Comparison of ENCODE assay signal across 8 cellular contexts in the genomic region with DNA sequence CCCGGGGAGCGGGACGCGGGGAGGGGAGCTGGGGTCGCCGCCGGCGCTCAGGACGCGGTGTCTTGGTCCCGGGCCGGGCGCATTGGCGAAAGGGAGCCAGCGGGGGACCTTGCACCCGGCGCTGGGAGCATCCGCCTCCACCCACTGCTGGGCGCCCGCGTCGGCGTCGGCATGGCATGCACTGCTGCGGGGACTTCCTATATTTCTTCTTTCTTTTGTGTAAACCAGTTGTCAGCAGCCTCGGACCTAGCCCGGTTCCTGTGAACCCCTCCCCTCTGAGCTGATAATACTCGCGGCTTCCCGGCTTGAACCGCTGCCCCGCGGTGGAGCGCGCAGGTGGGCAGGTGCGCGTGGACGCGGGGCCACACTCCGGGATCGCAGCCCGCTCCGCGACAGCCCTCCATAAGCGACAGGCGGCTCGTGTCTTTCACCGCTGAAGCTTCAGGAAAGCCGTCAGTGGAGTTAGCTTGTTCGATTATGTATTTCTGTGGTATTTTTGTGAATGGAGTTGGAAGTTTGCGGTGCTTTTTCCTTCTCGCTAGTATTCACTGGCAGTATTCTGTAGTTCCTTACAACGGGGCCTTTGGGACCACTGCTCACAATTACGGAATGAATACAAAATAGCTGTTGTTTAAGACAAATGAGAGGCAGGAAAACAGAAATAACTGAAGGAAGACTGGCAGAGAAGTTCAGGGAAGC. TPM values are rescaled to one million over a fixed set of nuclear protein-coding genes. Genes with fewer than 3 reads are reported as not detected.
DNase-seq lines count a peak whose midpoint lies in the region; ATAC-seq and TF ChIP-seq lines count a peak whose summit lies in the region.

No MANE protein-coding gene starts in this region.

- no peaks in the 10 kb centered on the region for H3K36me3 ChIP-seq in liver (ENCODE audit: control insufficient read depth in 4 of 4, insufficient read depth in 3 of 4, low read depth in 1 of 4, low read length in 3 of 4)

- no peak for TF ChIP-seq RAD21 in liver (IDR thresholded peaks at IDR 0.05)

- DNase-seq in ELR (ENCODE audit: low read depth) (peak; percentile 57), Kasumi-1 (lab: John Stamatoyannopoulos, UW) (peak; percentile 13 to 31), UCSD-AML1 (lab: John Stamatoyannopoulos, UW; ENCODE audit: unreplicated experiment) (peak; percentile 55), cerebellar cortex (ENCODE audit: low spot score) (peak; percentile 28), iPS-NIHi11 (ENCODE audit: low spot score) (no peak)
- peak in 2 of 3 donors; percentile 5 to 17 for DNase-seq in stimulated activated CD4-positive, alpha-beta T cell treated with anti-CD3 and anti-CD28 coated beads, TNF-alpha, amount 100 ng/mL, for 48 hours (ENCODE audit: low read depth in 3 of 3)

- H3K4me3 ChIP-seq in liver (ENCODE audit: low read depth in 1 of 3, low read length in 3 of 3): peak overlapping the region; percentile 66 to 87 (median 72)

- under 1% methylated on average over 54 of the region's 54 CpGs for WGBS in liver

- no peaks in the 10 kb centered on the region for H3K27me3 ChIP-seq in liver (ENCODE audit: control insufficient read depth in 4 of 4, insufficient read depth in 4 of 4, low read length in 3 of 4)

- TF ChIP-seq CTCF in liver (IDR thresholded peaks at IDR 0.05; ENCODE audit: low read depth, low read length, missing input control): no peak

- peak overlapping the region; percentile 40 to 79 for H3K9ac ChIP-seq in liver (ENCODE audit: low read depth in 1 of 2, low read length in 2 of 2)

- peaks cover 3 to 47% (median 28%) of the 10 kb centered on the region in 4 donors for H3K4me1 ChIP-seq in liver (ENCODE audit: control insufficient read depth in 4 of 4, insufficient read depth in 4 of 4, low read length in 3 of 4)

- H3K27ac ChIP-seq in liver (ENCODE audit: low read depth in 1 of 2, low read length in 2 of 2): peak overlapping the region; percentile 74 to 87

- H3K9me3 ChIP-seq in liver (ENCODE audit: control insufficient read depth in 4 of 4, low read length in 3 of 4): no peaks in the 10 kb centered on the region

- ATAC-seq in GM21786 (IDR thresholded peaks at IDR 0.05; ENCODE audit: unreplicated experiment): peak; percentile 10

TF ChIP-seq in liver, 16 proteins besides CTCF, POLR2A, EP300 and RAD21:
- TF ChIP-seq TAF1 (conservative IDR thresholded peaks at IDR 0.05) (no peak), GABPA (IDR thresholded peaks at IDR 0.05 in 1 of 2, conservative IDR thresholded peaks at IDR 0.05 in 1 of 2) (no peak), NR2F2 (IDR thresholded peaks at IDR 0.05) (no peak), HNF4G (IDR thresholded peaks at IDR 0.05) (no peak), YY1 (IDR thresholded peaks at IDR 0.05) (no peak), EGR1 (IDR thresholded peaks at IDR 0.05; ENCODE audit: low read depth in 2 of 2) (no peak)
- TF ChIP-seq, protein P1, sequence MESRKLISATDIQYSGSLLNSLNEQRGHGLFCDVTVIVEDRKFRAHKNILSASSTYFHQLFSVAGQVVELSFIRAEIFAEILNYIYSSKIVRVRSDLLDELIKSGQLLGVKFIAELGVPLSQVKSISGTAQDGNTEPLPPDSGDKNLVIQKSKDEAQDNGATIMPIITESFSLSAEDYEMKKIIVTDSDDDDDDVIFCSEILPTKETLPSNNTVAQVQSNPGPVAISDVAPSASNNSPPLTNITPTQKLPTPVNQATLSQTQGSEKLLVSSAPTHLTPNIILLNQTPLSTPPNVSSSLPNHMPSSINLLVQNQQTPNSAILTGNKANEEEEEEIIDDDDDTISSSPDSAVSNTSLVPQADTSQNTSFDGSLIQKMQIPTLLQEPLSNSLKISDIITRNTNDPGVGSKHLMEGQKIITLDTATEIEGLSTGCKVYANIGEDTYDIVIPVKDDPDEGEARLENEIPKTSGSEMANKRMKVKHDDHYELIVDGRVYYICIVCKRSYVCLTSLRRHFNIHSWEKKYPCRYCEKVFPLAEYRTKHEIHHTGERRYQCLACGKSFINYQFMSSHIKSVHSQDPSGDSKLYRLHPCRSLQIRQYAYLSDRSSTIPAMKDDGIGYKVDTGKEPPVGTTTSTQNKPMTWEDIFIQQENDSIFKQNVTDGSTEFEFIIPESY (IDR thresholded peaks at IDR 0.05): no peak
TF ChIP-seq in liver: peak in this region for 0.

RNA-seq across cellular contexts. Expression of a gene that starts 0.8 kb away (rescaled TPM):
- 1 to 10 TPM; 1.7 to 4.4 TPM for total RNA-seq in liver
- 1 to 10 TPM; 1.4 to 1.8 TPM for polyA plus RNA-seq in liver
